Comparison of ENCODE assay signal across 8 cellular contexts in genomic region chr22:30287626-30288413, GRCh38. TPM values are rescaled to one million over a fixed set of nuclear protein-coding genes. Genes with fewer than 3 reads are reported as not detected.
DNase-seq lines count a peak whose midpoint lies in the region; ATAC-seq and TF ChIP-seq lines count a peak whose summit lies in the region.

No MANE protein-coding gene starts in this region.

- H3K9me3 ChIP-seq in CD4-positive, alpha-beta memory T cell (ENCODE audit: control insufficient read depth in 1 of 2, low read length in 2 of 2), result no peaks in the 10 kb centered on the region
- no peaks in the 10 kb centered on the region for H3K9me3 ChIP-seq in Panc1 (ENCODE audit: control insufficient read depth, insufficient read depth, low read depth, low read length)

- no peaks in the 10 kb centered on the region for H3K27me3 Mint-ChIP-seq in CD4-positive, alpha-beta memory T cell

- peak; percentile 79 for TF ChIP-seq CTCF in Panc1 (IDR thresholded peaks at IDR 0.05)

- no peaks in the 10 kb centered on the region for H3K9me3 Mint-ChIP-seq in CD4-positive, alpha-beta memory T cell

- ATAC-seq in Panc1 (peak; percentile 81), HG03442 (IDR thresholded peaks at IDR 0.05; ENCODE audit: unreplicated experiment) (no peak)

- H3K4me1 ChIP-seq in CD4-positive, alpha-beta memory T cell (ENCODE audit: insufficient read depth, low read length), result peaks cover 49% of the 10 kb centered on the region
- peaks cover 25% of the 10 kb centered on the region for H3K4me1 ChIP-seq in Panc1 (ENCODE audit: control insufficient read depth, insufficient read depth, low read length)

- intact Hi-C loops in CD4-positive, alpha-beta memory T cell (cut with micrococcal nuclease), result loop anchor here (1.0 to 2.0 kb wide), 3 partner anchors 25 to 197 kb away; no protein-coding TSS in a partner anchor
- intact Hi-C loops in Panc1 (cut with micrococcal nuclease; ENCODE audit: unreplicated experiment), result loop anchor here (5.0 kb wide), 1 partner anchor 99 kb away; the partner anchor contains the start of gene RNF215

- peak overlapping the region; percentile 80 to 95 (median 91) for H3K27ac Mint-ChIP-seq in CD4-positive, alpha-beta memory T cell

- peaks cover 9% of the 10 kb centered on the region for H3K36me3 ChIP-seq in CD4-positive, alpha-beta memory T cell (ENCODE audit: insufficient read depth, low read length)
- no peaks in the 10 kb centered on the region; the same call in 1 of the 2 replicates for H3K36me3 ChIP-seq in Panc1 (ENCODE audit: control insufficient read depth, insufficient read depth, low read length)

- CTCF ChIA-PET in CD4-positive, alpha-beta memory T cell (lab: Charles Lee; ENCODE audit: partially characterized antibody), result interaction anchor here (0.6 to 11.1 kb wide), 40 partner anchors 8 to 200 kb away, joined by 3 to 392 read pairs (median 6); partner anchors contain the start of genes CCDC157, RNF215, SEC14L2 and SF3A1
- CTCF ChIA-PET in Panc1 (lab: Charles Lee), result interaction anchor here (0.5 to 1.7 kb wide), 9 partner anchors 15 to 675 kb away, joined by 3 to 12 read pairs (median 5); partner anchors contain the start of genes RNF215 and TBC1D10A

- H3K4me1 Mint-ChIP-seq in CD4-positive, alpha-beta memory T cell, result peaks cover 21 to 53% (median 34%) of the 10 kb centered on the region in 4 donors

- H3K4me3 Mint-ChIP-seq in CD4-positive, alpha-beta memory T cell, result peak overlapping the region; percentile 80 to 94 (median 90)

- no TSS peak for BruUV-seq in Panc1 (replicated peaks; lab: Mats Ljungman, UMichigan)

- in situ Hi-C loops in Panc1 (cut with HindIII; ENCODE audit: low pct_unique_long_range_greater_than_20kb, low sequenced_read_pairs), result no loop called here

- POLR2A ChIA-PET in CD4-positive, alpha-beta memory T cell (lab: Charles Lee; ENCODE audit: partially characterized antibody), result interaction anchor here (0.5 to 15.0 kb wide), 21 partner anchors 11 to 1003 kb away, joined by 3 to 333 read pairs (median 9); partner anchors contain the start of genes CCDC157, MTFP1, OSM and RNF215
- POLR2A ChIA-PET in Panc1 (lab: Charles Lee), result interaction anchor here (0.6 kb wide), 1 partner anchor 37 kb away, joined by 3 read pairs; no protein-coding TSS in a partner anchor

- peaks cover 10 to 19% of the 10 kb centered on the region in 2 donors for H3K36me3 Mint-ChIP-seq in CD4-positive, alpha-beta memory T cell

- H3K27ac ChIP-seq in CD4-positive, alpha-beta memory T cell (ENCODE audit: low read depth, low read length), result peak overlapping the region; percentile 68
- H3K27ac ChIP-seq in Panc1 (ENCODE audit: low read length), result peak overlapping the region; percentile 59; the same call in 1 of the 2 replicates

- H3K4me3 ChIP-seq in CD4-positive, alpha-beta memory T cell (ENCODE audit: low read length in 2 of 2), result no peak overlapping the region
- H3K4me3 ChIP-seq in Panc1 (ENCODE audit: low read depth in 2 of 2, low read length in 2 of 2), result peak overlapping the region in 1 of 2 experiments; percentile 74; a peak in 2 of 4 replicates

- DNase-seq in CD4-positive, alpha-beta memory T cell, result peak; percentile 86 to 89 (median 87)
- DNase-seq in HPDE6-E6E7 (ENCODE audit: extremely low spot score) (peak; percentile 70), Panc1 (ENCODE audit: low read depth, low spot score) (peak; percentile 65), activated T-helper 1 cell treated with Interleukin-2 at 50 U/mL for 16 hours (ENCODE audit: low read depth) (peak; percentile 73), fibroblast of gingiva (ENCODE audit: low read depth) (peak; percentile 95), myocyte (ENCODE audit: low read depth) (peak; percentile 87)
- DNase-seq in stimulated activated CD8-positive, alpha-beta memory T cell treated with anti-CD3 and anti-CD28 coated beads, Interleukin-4, amount 100 ng/mL, for 48 hours, result peak; percentile 95

- no peaks in the 10 kb centered on the region for H3K27me3 ChIP-seq in CD4-positive, alpha-beta memory T cell (ENCODE audit: insufficient read depth, low read length)
- H3K27me3 ChIP-seq in Panc1 (ENCODE audit: control insufficient read depth, insufficient read depth, low read length), result no peaks in the 10 kb centered on the region

RNA-seq across cellular contexts. Expression of gene CASTOR1, which starts 1.5 kb away (rescaled TPM):
- 10 to 100 TPM; 13.7 to 14.9 TPM for total RNA-seq in CD4-positive, alpha-beta memory T cell
- 10 to 100 TPM; 11.3 to 17.5 TPM for polyA plus RNA-seq in CD4-positive, alpha-beta memory T cell
- 6.7 TPM for total RNA-seq in Panc1 (2021; ENCODE audit: unreplicated experiment)
- 16.2 TPM for polyA plus RNA-seq in Panc1 (2012; ENCODE audit: insufficient read length)
- total RNA-seq in myocyte, result 11.3 and 13.3 TPM in 2 replicates
- polyA plus RNA-seq in myocyte (2012), result 30.2 TPM

RNA-seq across cellular contexts. Expression of gene OSM, which starts 21.2 kb away (rescaled TPM):
- 1 to 10 TPM; 1.1 to 1.6 TPM for total RNA-seq in CD4-positive, alpha-beta memory T cell
- polyA plus RNA-seq in CD4-positive, alpha-beta memory T cell, result 100 to 1,000 TPM in 1 of 2 donors, 10 to 100 TPM in 1; 23.7 to 103 TPM
- not detected for total RNA-seq in Panc1 (2021; ENCODE audit: unreplicated experiment)
- not detected for polyA plus RNA-seq in Panc1 (2012; ENCODE audit: insufficient read length)
- not detected in 2 replicates for total RNA-seq in myocyte
- 0.08 TPM for polyA plus RNA-seq in myocyte (2012)

RNA-seq across cellular contexts. Expression of gene TBC1D10A, which starts 38.9 kb away (rescaled TPM):
- total RNA-seq in CD4-positive, alpha-beta memory T cell, result 10 to 100 TPM; 62.2 to 76.8 TPM
- polyA plus RNA-seq in CD4-positive, alpha-beta memory T cell, result 10 to 100 TPM; 60.6 to 61.6 TPM
- total RNA-seq in Panc1 (2021; ENCODE audit: unreplicated experiment), result 14.9 TPM
- polyA plus RNA-seq in Panc1 (2012; ENCODE audit: insufficient read length), result 12.6 TPM
- total RNA-seq in myocyte, result 18.1 and 19.8 TPM in 2 replicates
- polyA plus RNA-seq in myocyte (2012), result 44.3 TPM

RNA-seq across cellular contexts. Expression of gene LIF, which starts 41.3 kb away (rescaled TPM):
- total RNA-seq in CD4-positive, alpha-beta memory T cell, result under 1 TPM; 0.26 to 0.58 TPM
- polyA plus RNA-seq in CD4-positive, alpha-beta memory T cell, result not detected
- total RNA-seq in Panc1 (2021; ENCODE audit: unreplicated experiment), result 34.4 TPM
- 40.7 TPM for polyA plus RNA-seq in Panc1 (2012; ENCODE audit: insufficient read length)
- 13.5 and 14.8 TPM in 2 replicates for total RNA-seq in myocyte
- polyA plus RNA-seq in myocyte (2012), result 151 TPM
